Comparison of ENCODE assay signal across 18 cellular contexts in the genomic region with DNA sequence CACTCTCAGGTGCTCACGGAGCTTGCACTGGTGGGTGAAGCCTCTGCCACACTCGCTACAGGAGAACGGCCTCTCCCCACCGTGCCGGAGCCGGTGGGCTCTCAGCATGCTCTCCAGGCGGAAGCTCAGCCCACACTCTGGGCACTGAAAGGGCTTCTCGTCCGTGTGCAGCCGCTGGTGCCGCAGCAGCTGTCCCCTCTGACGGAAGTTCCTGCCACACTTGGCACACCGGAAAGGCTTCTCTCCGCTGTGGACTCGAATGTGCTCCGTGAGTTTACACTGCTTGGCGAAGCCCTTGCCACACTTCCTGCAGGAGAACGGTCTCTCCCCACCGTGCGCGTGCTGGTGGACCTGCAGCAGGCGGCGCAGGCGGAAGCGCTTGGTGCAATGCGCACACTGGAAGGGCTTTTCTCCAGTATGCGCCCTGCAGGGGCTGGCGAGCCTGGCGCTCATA. TPM values are rescaled to one million over a fixed set of nuclear protein-coding genes. Genes with fewer than 3 reads are reported as not detected.
DNase-seq lines count a peak whose midpoint lies in the region; ATAC-seq and TF ChIP-seq lines count a peak whose summit lies in the region.
"Had no signal": no experiment of that assay in that cellular context is flagged by ENCODE, and none has a peak within 500 bp of the region (broad histone marks: within the 10 kb centered on the region; RNA-seq: fewer than 3 reads in every experiment).

No MANE protein-coding gene starts in this region.

- DNase-seq in heart right ventricle, result no peak
- DNase-seq in right atrium auricular region (ENCODE audit: low spot score), result no peak
- DNase-seq in Kasumi-1 (lab: John Stamatoyannopoulos, UW), result peak; percentile 84 to 88
- no peak for DNase-seq in left lung
- DNase-seq in NCI-H446 treated with DMSO at 0.1 percent for 48 hours (lab: John Stamatoyannopoulos, UW), result no peak
- DNase-seq in SW480 (ENCODE audit: low spot score), result no peak
- DNase-seq: DND-41; dorsolateral prefrontal cortex; Karpas-422; NCI-H1930; PC-3; SJCRH30; stimulated activated naive B cell treated with anti-CD40 and anti-IgM and Interleukin-4, amounts not matched to agents 10 μg/mL and 1 μg/mL and 100 μg/mL, for 72 hours; tibial artery had no signal

- H3K9me3 ChIP-seq in heart right ventricle (no peaks in the 10 kb centered on the region), right atrium auricular region (no peaks in the 10 kb centered on the region), left lung (no peaks in the 10 kb centered on the region)
- H3K9me3 ChIP-seq: ascending aorta, psoas muscle, SJCRH30, tibial artery had no signal

- TF ChIP-seq CTCF in heart right ventricle (IDR thresholded peaks at IDR 0.05) (no peak), right atrium auricular region (IDR thresholded peaks at IDR 0.05) (no peak), left lung (IDR thresholded peaks at IDR 0.05) (no peak)

- intact Hi-C loops in heart right ventricle (cut with DNase I), result no loop called here
- intact Hi-C loops in left lung (cut with DNase I), result no loop called here

- H3K36me3 ChIP-seq in heart right ventricle (peaks cover 0 to 64% (median 26%) of the 10 kb centered on the region in 9 donors), right atrium auricular region (peaks cover 28% of the 10 kb centered on the region), left lung (peaks cover 0 to 45% of the 10 kb centered on the region in 2 donors)
- H3K36me3 ChIP-seq: SJCRH30 had no signal

- H3K4me3 ChIP-seq in heart right ventricle, result peak overlapping the region in 1 of 10 donors; percentile 20
- no peak overlapping the region for H3K4me3 ChIP-seq in right atrium auricular region
- H3K4me3 ChIP-seq in left lung, result peak overlapping the region in 1 of 2 donors; percentile 18
- H3K4me3 ChIP-seq: ascending aorta, dorsolateral prefrontal cortex, psoas muscle, SJCRH30, tibial artery had no signal

- H3K4me1 ChIP-seq in heart right ventricle (peaks cover 0 to 12% (median 0%) of the 10 kb centered on the region in 9 donors), right atrium auricular region (no peaks in the 10 kb centered on the region), left lung (peaks cover 0 to under 1% of the 10 kb centered on the region in 2 donors)
- H3K4me1 ChIP-seq: ascending aorta, psoas muscle, SJCRH30, tibial artery had no signal

- H3K27me3 ChIP-seq in heart right ventricle (no peaks in the 10 kb centered on the region), right atrium auricular region (no peaks in the 10 kb centered on the region), left lung (no peaks in the 10 kb centered on the region)
- H3K27me3 ChIP-seq: ascending aorta, dorsolateral prefrontal cortex, SJCRH30, tibial artery had no signal

- ATAC-seq in heart right ventricle (peak in 4 of 8 donors; percentile 7 to 57 (median 18)), left lung (peak; percentile 15), GM21717 (IDR thresholded peaks at IDR 0.05; ENCODE audit: unreplicated experiment) (no peak), GM18870 (IDR thresholded peaks at IDR 0.05; ENCODE audit: unreplicated experiment) (no peak)
- ATAC-seq: PC-3 had no signal

- H3K27ac ChIP-seq in heart right ventricle, result peak overlapping the region in 7 of 10 donors; percentile 22 to 82 (median 58)
- no peak overlapping the region for H3K27ac ChIP-seq in right atrium auricular region
- H3K27ac ChIP-seq in left lung, result peak overlapping the region in 1 of 2 donors; percentile 65
- H3K27ac ChIP-seq: ascending aorta, psoas muscle, SJCRH30, tibial artery had no signal

- 95% methylated on average over 29 of the region's 29 CpGs for WGBS in heart right ventricle, 2 donors

RNA-seq across cellular contexts. Expression of a gene that starts 19.3 kb away (rescaled TPM):
- total RNA-seq in heart right ventricle (1 to 10 TPM; 2.0 to 3.4 (median 2.6) TPM), right atrium auricular region (1 to 10 TPM; 3.1 to 3.7 TPM), left lung (1 to 10 TPM; 5.2 to 6.9 TPM)
- 1 to 10 TPM; 2.0 TPM for polyA plus RNA-seq in heart right ventricle

RNA-seq across cellular contexts. Expression of a gene that starts 42.9 kb away (rescaled TPM):
- 10 to 100 TPM; 18.2 to 49.2 (median 24.6) TPM for total RNA-seq in heart right ventricle
- 10 to 100 TPM; 10.2 to 64.5 TPM for polyA plus RNA-seq in heart right ventricle
- total RNA-seq in right atrium auricular region, result 10 to 100 TPM; 32.3 to 48.9 TPM
- 100 to 1,000 TPM; 204 to 239 TPM for total RNA-seq in left lung

RNA-seq across cellular contexts. Expression of a gene that starts 54.9 kb away (rescaled TPM):
- 1 to 10 TPM in 1 of 10 donors, under 1 TPM in 9; 0.28 to 1.2 (median 0.78) TPM for total RNA-seq in heart right ventricle
- polyA plus RNA-seq in heart right ventricle, result under 1 TPM; 0.28 to 0.37 TPM
- total RNA-seq in right atrium auricular region, result 1 to 10 TPM in 1 of 2 donors, under 1 TPM in 1; 0.89 to 1.3 TPM
- total RNA-seq in left lung, result 1 to 10 TPM; 1.3 to 1.5 TPM
- total RNA-seq: ascending aorta had no signal

Comparison
In these comparisons a context has a peak if more than half of its experiments do, and no peak if none do; other contexts are left out.
1. H3K27ac ChIP-seq: peak in heart right ventricle (7 of 10); none in right atrium auricular region (0 of 2).
2. DNase-seq: peak in Kasumi-1 (2 of 2); none in heart right ventricle (0 of 2), right atrium auricular region (single experiment), left lung (0 of 2), NCI-H446 treated with DMSO at 0.1 percent for 48 hours (single experiment) and SW480 (single experiment).
3. RNA of a gene that starts 42.9 kb away (total RNA-seq): 204 to 239 TPM in left lung; 32.3 to 48.9 TPM in right atrium auricular region and 18.2 to 49.2 TPM in heart right ventricle; every median in the first group is over 4 times any median in the second.